In the genomic region with DNA sequence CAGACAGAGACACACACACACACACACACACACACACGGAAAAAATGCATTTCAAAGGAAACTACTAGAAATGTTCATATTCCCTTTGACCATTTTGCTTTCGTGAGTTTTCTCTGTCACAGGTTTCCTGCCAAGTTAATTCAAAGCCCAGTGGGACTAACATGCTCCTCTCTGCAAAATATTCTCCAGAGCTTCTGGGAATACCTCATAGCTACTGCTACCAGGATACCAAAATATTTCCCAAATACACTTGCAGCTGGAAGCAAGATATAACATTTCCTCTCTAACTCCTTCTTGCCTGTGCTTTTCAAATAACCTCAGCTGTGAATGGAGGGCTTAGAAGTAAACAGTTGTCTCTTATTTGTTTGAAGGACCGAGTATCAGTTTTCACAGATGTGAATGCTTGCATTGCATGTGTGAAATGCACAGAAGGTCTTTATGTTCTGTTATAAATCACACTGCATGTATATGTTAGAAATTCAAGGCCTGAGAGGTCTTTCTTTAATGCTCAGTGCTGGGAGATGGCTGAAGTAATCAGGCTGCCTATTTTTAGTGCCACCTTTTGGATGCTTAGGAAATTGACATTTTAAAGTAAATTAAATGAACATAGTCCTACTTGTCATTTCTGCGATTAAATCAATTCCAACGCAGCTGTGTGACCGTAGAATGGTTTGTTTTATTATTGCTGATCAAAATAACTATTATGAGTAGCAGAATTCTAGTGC, we compare ENCODE assay signal across 11 cellular contexts. TPM values are rescaled to one million over a fixed set of nuclear protein-coding genes. Genes with fewer than 3 reads are reported as not detected.
DNase-seq lines count a peak whose midpoint lies in the region; ATAC-seq, FAIRE-seq and TF ChIP-seq lines count a peak whose summit lies in the region.
"Had no signal": no experiment of that assay in that cellular context is flagged by ENCODE, and none has a peak within 500 bp of the region (broad histone marks: within the 10 kb centered on the region; RNA-seq: fewer than 3 reads in every experiment).

No MANE protein-coding gene starts in this region.

- H3K4me2 ChIP-seq in K562 (ENCODE audit: insufficient read depth, low read length): no peak overlapping the region

- no peak for TF ChIP-seq POLR2A in K562 (conservative IDR thresholded peaks at IDR 0.05)
- no peak for TF ChIP-seq POLR2A in right lobe of liver (IDR thresholded peaks at IDR 0.05)

- H3K79me2 ChIP-seq in K562 (ENCODE audit: control insufficient read depth, insufficient read depth, low read length): no peaks in the 10 kb centered on the region

- POLR2A ChIA-PET in K562 (lab: Yijun Ruan, JAX): interaction anchor here (0.7 kb wide), 1 partner anchor 481 kb away, joined by 3 read pairs; no protein-coding TSS in a partner anchor

- H3K27ac ChIP-seq in K562 (ENCODE audit: extremely low read depth, low read depth, low read length) (no peak overlapping the region), right lobe of liver (no peak overlapping the region)

- intact Hi-C loops in K562 (cut with micrococcal nuclease): no loop called here
- intact Hi-C loops in right lobe of liver (cut with DNase I): no loop called here

- CTCF ChIA-PET in K562 (lab: Yijun Ruan, JAX; ENCODE audit: low intra/inter-chr PET ratio): interaction anchor here (0.7 kb wide), 1 partner anchor 1835 kb away, joined by 3 read pairs; no protein-coding TSS in a partner anchor

- in situ Hi-C loops in K562 (cut with MboI): no loop called here

- peak; percentile 65 for FAIRE-seq in HTR-8/SVneo (lab: Jason Lieb, UNC)
- peak; percentile 65 for FAIRE-seq in K562 (lab: Jason Lieb, UNC)

- TF ChIP-seq CTCF in AG09309 (IDR thresholded peaks at IDR 0.05; ENCODE audit: control insufficient read depth, insufficient read depth, low read depth, low read length, missing control alignments) (peak; percentile 23), K562 (IDR thresholded peaks at IDR 0.05 in 2 of 3, conservative IDR thresholded peaks at IDR 0.05 in 1 of 3; ENCODE audit: insufficient read depth in 2 of 3, low read depth in 1 of 3, low read length in 3 of 3) (peak in 1 of 3 experiments; percentile 43; a peak in 2 of 6 replicates), right lobe of liver (IDR thresholded peaks at IDR 0.05) (peak; percentile 5 to 27 (median 18))

- peak in 1 of 2 experiments; percentile 36; a peak in 2 of 4 replicates for TF ChIP-seq RAD21 in K562 (CRISPR knock-in tag; conservative IDR thresholded peaks at IDR 0.05 in 1 of 2, IDR thresholded peaks at IDR 0.05 in 1 of 2)

- WGBS in K562 (ENCODE audit: insufficient coverage, low coverage, missing lambda C conversion rate): 65% methylated on average over 6 of the region's 6 CpGs
- WGBS in right lobe of liver (ENCODE audit: insufficient coverage, low coverage, low lambda C conversion rate, missing lambda C conversion rate): 80% methylated on average over 6 of the region's 6 CpGs

- H4K20me1 ChIP-seq in K562 (replicated peaks; ENCODE audit: control insufficient read depth, insufficient read depth, low read length): no peaks in the 10 kb centered on the region; the same call in 1 of the 2 replicates

- H3K4me1 ChIP-seq in K562 (replicated peaks in 1 of 2; ENCODE audit: control insufficient read depth in 2 of 2, insufficient read depth in 2 of 2, low read length in 2 of 2) (no peaks in the 10 kb centered on the region), right lobe of liver (no peaks in the 10 kb centered on the region)

- H3K9ac ChIP-seq in K562 (ENCODE audit: insufficient read depth in 1 of 2, low read depth in 2 of 2, low read length in 2 of 2): no peak overlapping the region

- H3K9me1 ChIP-seq in K562 (ENCODE audit: control insufficient read depth, insufficient read depth, low read length): peaks cover 4% of the 10 kb centered on the region

- H3K27me3 ChIP-seq in K562 (ENCODE audit: control insufficient read depth in 2 of 2, insufficient read depth in 2 of 2, low read length in 2 of 2): no peaks in the 10 kb centered on the region
- H3K27me3 ChIP-seq in right lobe of liver: no peaks in the 10 kb centered on the region

- H3K9me3 ChIP-seq in K562 (replicated peaks; ENCODE audit: control insufficient read depth, insufficient read depth, low read depth, low read length) (0 out of 2 replicates have a peak, but pooled peaks cover 2% of the 10 kb centered on the region), right lobe of liver (no peaks in the 10 kb centered on the region)

- DNase-seq in AG09309 (ENCODE audit: low read depth): no peak
- DNase-seq in HTR-8/SVneo (ENCODE audit: insufficient read length, low spot score): peak; percentile 59
- DNase-seq in K562 (ENCODE audit: extremely low read depth in 1 of 4, low spot score in 3 of 4): peak in 1 of 4 experiments; percentile 5
- no peak for DNase-seq in right lobe of liver
- DNase-seq in NCI-H2107 (lab: John Stamatoyannopoulos, UW): no peak
- DNase-seq in NCI-H187 (lab: John Stamatoyannopoulos, UW): no peak
- DNase-seq in Ammon's horn (ENCODE audit: low spot score): no peak
- DNase-seq in stimulated activated CD4-positive, alpha-beta T cell treated with anti-CD3 and anti-CD28 coated beads, Interleukin-12 subunit alpha, Interleukin-12 subunit beta, amount 100 ng/mL, for 4 hours: no peak
- DNase-seq: DMS79 treated with DMSO at 0.1 percent for 48 hours, occipital lobe had no signal

- no peak for TF ChIP-seq EP300 in K562 (IDR thresholded peaks at IDR 0.05; ENCODE audit: low read length)

- BruUV-seq in K562 (replicated peaks; lab: Mats Ljungman, UMichigan): no TSS peak

- H3K4me3 ChIP-seq in AG09309 (ENCODE audit: control insufficient read depth, low read depth, low read length) (no peak overlapping the region), K562 (no peak overlapping the region), right lobe of liver (no peak overlapping the region)

- peak; percentile 63; the same call in 2 of the 3 replicates for ATAC-seq in K562
- no peak for ATAC-seq in right lobe of liver
- ATAC-seq: stimulated activated memory B cell treated with anti-CD40 and anti-IgM and Interleukin-4, amounts not matched to agents 10 μg/mL and 1 μg/mL and 100 μg/mL, for 72 hours had no signal

- no peak overlapping the region for H2AFZ ChIP-seq in K562 (ENCODE audit: low read depth, low read length)

- peaks cover 63% of the 10 kb centered on the region; the same call in 2 of the 3 replicates for H3K36me3 ChIP-seq in K562 (ENCODE audit: control insufficient read depth, insufficient read depth, low read length)
- H3K36me3 ChIP-seq in right lobe of liver: peaks cover 0 to 50% (median 19%) of the 10 kb centered on the region in 4 donors

RNA-seq across cellular contexts. Expression of gene FAM209A, which starts 8.7 kb away (rescaled TPM):
- total RNA-seq in K562 (2011; cell fraction: chromatin; rRNA removed; ENCODE audit: low replicate concordance): 0.60 and 0.67 TPM in 2 replicates
- 0.33 and 0.66 TPM in 2 replicates for total RNA-seq in K562 (2011; cell fraction: nucleolus; rRNA removed)
- 0.81 TPM in 1 of 2 replicates, not detected in the other for total RNA-seq in K562 (2011; cell fraction: nucleoplasm; rRNA removed)
- not detected in 2 replicates for total RNA-seq in K562 (2014; rRNA removed)
- 0.15 TPM in 1 of 2 replicates, not detected in the other for total RNA-seq in K562 (2014; rRNA removed; fragmentation: Illumina TruSeq; extraction: Trizol)
- total RNA-seq in K562 (2015; rRNA removed; fragmentation: Illumina TruSeq; extraction: Trizol): not detected in 2 replicates
- not detected in 2 replicates for total RNA-seq in K562 (2021)
- polyA plus RNA-seq in K562 (2011; rRNA removed): 0.11 TPM in 2 replicates
- polyA plus RNA-seq in K562 (2011; cell fraction: cytosol; rRNA removed): not detected in 2 replicates
- 0.17 and 0.46 TPM in 2 replicates for polyA plus RNA-seq in K562 (2011; cell fraction: nucleus; rRNA removed)
- polyA plus RNA-seq in K562 (2012): 0.14 and 0.18 TPM in 2 replicates
- not detected in 2 replicates for polyA plus RNA-seq in K562 (2014; fragmentation: Illumina TruSeq; extraction: Trizol)
- polyA plus RNA-seq in K562 (2014; fragmentation: Nextera tagmentation; extraction: Ambion mirVana): under 1 TPM in 1 of 2 experiments, not detected in 1; 0.08 TPM
- 0.23 TPM in 1 of 2 replicates, not detected in the other for polyA plus RNA-seq in K562 (2014; rRNA removed)
- polyA minus RNA-seq in K562 (2011; rRNA and poly(A)+ RNA removed): not detected in 2 replicates
- not detected in 2 replicates for polyA minus RNA-seq in K562 (2011; cell fraction: cytosol; rRNA and poly(A)+ RNA removed)
- 0.33 and 0.67 TPM in 2 replicates for polyA minus RNA-seq in K562 (2011; cell fraction: nucleus; rRNA and poly(A)+ RNA removed)
- total RNA-seq in right lobe of liver: under 1 TPM in 2 of 6 experiments, not detected in 4; 0.24 to 0.37 TPM
- total RNA-seq: occipital lobe had no signal

RNA-seq across cellular contexts. Expression of gene FAM209B, which starts 17.2 kb away (rescaled TPM):
- total RNA-seq in K562 (2011; cell fraction: chromatin; rRNA removed; ENCODE audit: low replicate concordance): 1.5 TPM in 1 of 2 replicates, not detected in the other
- not detected in 2 replicates for total RNA-seq in K562 (2011; cell fraction: nucleolus; rRNA removed)
- total RNA-seq in K562 (2011; cell fraction: nucleoplasm; rRNA removed): not detected in 2 replicates
- total RNA-seq in K562 (2014; rRNA removed) (not detected in 2 replicates), K562 (2014; rRNA removed; fragmentation: Illumina TruSeq; extraction: Trizol) (0.29 TPM in 1 of 2 replicates, not detected in the other), K562 (2015; rRNA removed; fragmentation: Illumina TruSeq; extraction: Trizol) (not detected in 2 replicates), K562 (2021) (not detected in 2 replicates), right lobe of liver (under 1 TPM in 1 of 6 experiments, not detected in 5; 0.44 TPM)
- polyA plus RNA-seq in K562 (2011; rRNA removed) (0.35 and 0.36 TPM in 2 replicates), K562 (2014; fragmentation: Illumina TruSeq; extraction: Trizol) (not detected in 2 replicates), K562 (2014; fragmentation: Nextera tagmentation; extraction: Ambion mirVana) (under 1 TPM in 1 of 2 experiments, not detected in 1; 0.34 TPM), K562 (2014; rRNA removed) (0.40 TPM in 1 of 2 replicates, not detected in the other)
- 0.28 TPM in 1 of 2 replicates, not detected in the other for polyA plus RNA-seq in K562 (2011; cell fraction: cytosol; rRNA removed)
- polyA plus RNA-seq in K562 (2011; cell fraction: nucleus; rRNA removed): 0.69 TPM in 1 of 2 replicates, not detected in the other
- polyA plus RNA-seq in K562 (2012): 0.15 TPM in 1 of 2 replicates, not detected in the other
- polyA minus RNA-seq in K562 (2011; rRNA and poly(A)+ RNA removed): not detected in 2 replicates
- polyA minus RNA-seq in K562 (2011; cell fraction: cytosol; rRNA and poly(A)+ RNA removed): not detected in 2 replicates
- not detected in 2 replicates for polyA minus RNA-seq in K562 (2011; cell fraction: nucleus; rRNA and poly(A)+ RNA removed)
- total RNA-seq: occipital lobe had no signal

RNA-seq across cellular contexts. Expression of gene RTF2, which starts 47.4 kb away (rescaled TPM):
- 29.7 and 29.9 TPM in 2 replicates for total RNA-seq in K562 (2011; cell fraction: chromatin; rRNA removed; ENCODE audit: low replicate concordance)
- 20.7 and 24.2 TPM in 2 replicates for total RNA-seq in K562 (2011; cell fraction: nucleolus; rRNA removed)
- total RNA-seq in K562 (2011; cell fraction: nucleoplasm; rRNA removed): 33.1 and 37.2 TPM in 2 replicates
- total RNA-seq in K562 (2014; rRNA removed) (67.0 and 69.1 TPM in 2 replicates), K562 (2014; rRNA removed; fragmentation: Illumina TruSeq; extraction: Trizol) (62.1 and 69.8 TPM in 2 replicates), K562 (2015; rRNA removed; fragmentation: Illumina TruSeq; extraction: Trizol) (67.9 and 70.4 TPM in 2 replicates), K562 (2021) (83.5 and 84.9 TPM in 2 replicates), right lobe of liver (10 to 100 TPM; 29.9 to 40.1 (median 32.6) TPM)
- polyA plus RNA-seq in K562 (2011; rRNA removed) (82.3 and 87.4 TPM in 2 replicates), K562 (2014; fragmentation: Illumina TruSeq; extraction: Trizol) (85.1 and 90.7 TPM in 2 replicates), K562 (2014; fragmentation: Nextera tagmentation; extraction: Ambion mirVana) (100 to 1,000 TPM; 114 to 177 TPM), K562 (2014; rRNA removed) (80.1 and 85.0 TPM in 2 replicates)
- 68.8 and 69.8 TPM in 2 replicates for polyA plus RNA-seq in K562 (2011; cell fraction: cytosol; rRNA removed)
- polyA plus RNA-seq in K562 (2011; cell fraction: nucleus; rRNA removed): 48.5 and 53.8 TPM in 2 replicates
- 65.1 and 70.9 TPM in 2 replicates for polyA plus RNA-seq in K562 (2012)
- polyA minus RNA-seq in K562 (2011; rRNA and poly(A)+ RNA removed): 46.4 and 55.6 TPM in 2 replicates
- polyA minus RNA-seq in K562 (2011; cell fraction: cytosol; rRNA and poly(A)+ RNA removed): 29.6 and 30.2 TPM in 2 replicates
- polyA minus RNA-seq in K562 (2011; cell fraction: nucleus; rRNA and poly(A)+ RNA removed): 10.8 and 20.4 TPM in 2 replicates
